In the genomic region with DNA sequence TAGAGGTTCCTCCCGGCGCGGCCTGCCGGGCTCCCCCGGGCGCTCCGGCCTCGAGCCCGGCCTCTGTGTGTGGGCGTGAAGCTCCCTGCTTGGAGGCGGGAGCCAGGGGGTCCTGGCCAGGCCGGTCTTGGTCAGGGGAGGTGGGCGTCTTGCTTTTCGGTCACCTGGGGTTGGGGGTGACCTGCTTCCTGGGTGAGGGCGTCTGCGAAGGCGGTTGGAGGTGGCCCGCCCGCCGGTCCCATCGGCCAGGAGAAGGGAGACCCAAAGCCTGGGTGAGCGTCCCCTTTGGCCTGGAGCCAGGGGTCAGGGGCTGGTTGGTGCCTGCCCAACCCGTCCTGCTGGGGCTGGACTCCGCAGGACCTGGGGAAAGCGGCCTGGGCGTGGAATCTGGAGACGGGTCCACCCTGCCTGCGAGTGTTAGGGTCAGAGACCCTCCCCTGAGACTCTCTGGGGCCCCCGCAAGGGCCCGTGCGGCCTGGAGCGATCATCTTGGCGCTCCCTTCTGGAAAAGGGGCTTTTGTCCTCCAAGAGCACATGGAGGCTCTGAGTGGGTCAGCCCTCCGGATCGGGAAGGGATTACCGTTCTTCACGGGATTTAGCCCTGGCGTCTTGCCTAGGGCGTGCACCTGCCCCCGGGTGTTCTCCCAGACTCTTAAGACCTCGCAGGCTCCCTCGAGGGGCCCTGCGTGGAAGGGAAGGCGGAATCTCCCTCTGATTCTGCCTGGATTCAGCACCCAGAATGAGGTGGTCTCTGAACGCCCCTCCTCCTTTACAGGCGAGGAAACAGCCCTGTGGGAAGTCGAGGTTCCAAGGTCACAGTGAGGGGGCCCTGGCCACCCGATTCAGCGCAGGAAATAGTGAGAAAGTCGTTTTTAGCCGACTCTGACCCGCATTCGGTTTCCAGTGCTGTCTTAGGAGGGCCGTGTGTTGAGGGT, we compare ENCODE assay signal across 8 cellular contexts. TPM values are rescaled to one million over a fixed set of nuclear protein-coding genes. Genes with fewer than 3 reads are reported as not detected.
DNase-seq lines count a peak whose midpoint lies in the region; ATAC-seq, FAIRE-seq and TF ChIP-seq lines count a peak whose summit lies in the region.

No MANE protein-coding gene starts in this region.

- no peaks in the 10 kb centered on the region for H3K36me3 Mint-ChIP-seq in T-cell
- H3K36me3 Mint-ChIP-seq in naive thymus-derived CD8-positive, alpha-beta T cell, result peaks cover 0 to under 1% (median 0%) of the 10 kb centered on the region in 3 donors

- DNase-seq in A549 (ENCODE audit: low read depth in 1 of 2, low spot score in 1 of 2) (peak in 1 of 2 experiments; percentile 47), GM12865 (ENCODE audit: low read depth) (peak; percentile 50), T-cell (peak in 1 of 34 experiments; percentile 20), NOMO-1 treated with DMSO at 0.1 percent for 48 hours (lab: John Stamatoyannopoulos, UW; ENCODE audit: unreplicated experiment) (no peak)
- DNase-seq in naive thymus-derived CD8-positive, alpha-beta T cell, result no peak
- DNase-seq in NK-92 treated with Interleukin-12 subunit alpha and Interleukin-12 subunit beta, amount 100 ng/mL, for 24 hours (lab: John Stamatoyannopoulos, UW), result no peak

- ATAC-seq in A549 (peak; percentile 5 to 29; a peak in 3 of 6 replicates), HG03354 (IDR thresholded peaks at IDR 0.05; ENCODE audit: poor library complexity, severe bottlenecking, unreplicated experiment) (peak; percentile 6), T-cell (replicated peaks in 1 of 4) (no peak)
- no peak for ATAC-seq in naive thymus-derived CD8-positive, alpha-beta T cell

- H3K36me3 ChIP-seq in esophagus (ENCODE audit: control insufficient read depth in 2 of 2, insufficient read depth in 2 of 2, low read length in 1 of 2), result peaks cover 0 to 7% of the 10 kb centered on the region in 2 donors

- H3K9me3 Mint-ChIP-seq in T-cell, result no peaks in the 10 kb centered on the region
- peaks cover 0 to 4% (median 0%) of the 10 kb centered on the region in 9 donors for H3K9me3 Mint-ChIP-seq in naive thymus-derived CD8-positive, alpha-beta T cell

- no peak for TF ChIP-seq RAD21 in A549 (conservative IDR thresholded peaks at IDR 0.05 in 1 of 2, IDR thresholded peaks at IDR 0.05 in 1 of 2)

- FAIRE-seq in A549 (lab: Jason Lieb, UNC), result no peak

- TF ChIP-seq CTCF in A549 (IDR thresholded peaks at IDR 0.05), result no peak
- no peak for TF ChIP-seq CTCF in GM12865 (IDR thresholded peaks at IDR 0.05; ENCODE audit: insufficient read depth, low read depth, low read length, missing control alignments)

- CTCF ChIA-PET in A549 (lab: Yijun Ruan, JAX) (no interaction called here), T-cell (lab: Charles Lee) (interaction anchor here in 1 of 2 donors (0.5 to 1.3 kb wide), 2 partner anchors 42 to 62 kb away, joined by 3 to 4 read pairs; no protein-coding TSS in a partner anchor)

- no peaks in the 10 kb centered on the region for H3K27me3 Mint-ChIP-seq in T-cell
- peaks cover 0 to 3% (median 0%) of the 10 kb centered on the region in 5 donors for H3K27me3 Mint-ChIP-seq in naive thymus-derived CD8-positive, alpha-beta T cell

- TF ChIP-seq POLR2A in A549 (IDR thresholded peaks at IDR 0.05; ENCODE audit: low read length), result no peak

- H3K4me1 Mint-ChIP-seq in T-cell, result peaks cover 35 to 53% (median 39%) of the 10 kb centered on the region in 3 donors
- peaks cover 14 to 54% (median 43%) of the 10 kb centered on the region in 4 donors for H3K4me1 Mint-ChIP-seq in naive thymus-derived CD8-positive, alpha-beta T cell

- POLR2A ChIA-PET in A549 (lab: Yijun Ruan, JAX), result interaction anchor here (1.0 to 2.2 kb wide), 4 partner anchors 9 to 42 kb away, joined by 3 to 16 read pairs (median 5); a partner anchor contains a TSS
- POLR2A ChIA-PET in T-cell (lab: Charles Lee), result interaction anchor here in 1 of 2 donors (0.7 kb wide), 1 partner anchor 57 kb away, joined by 3 read pairs; no protein-coding TSS in a partner anchor
- POLR2A ChIA-PET in naive thymus-derived CD8-positive, alpha-beta T cell (lab: Charles Lee), result interaction anchor here (0.7 to 2.1 kb wide), 4 partner anchors 11 to 59 kb away, joined by 3 to 17 read pairs (median 4); a partner anchor contains a TSS

- H3K4me1 ChIP-seq in A549, result peaks cover 29% of the 10 kb centered on the region
- peaks cover 19 to 31% of the 10 kb centered on the region in 2 donors for H3K4me1 ChIP-seq in esophagus (ENCODE audit: control insufficient read depth in 2 of 2, insufficient read depth in 2 of 2, low read length in 1 of 2)

- 6% methylated on average over 11 of the region's 54 CpGs for WGBS in A549 (ENCODE audit: missing lambda C conversion rate)
- 1% methylated on average over 54 of the region's 54 CpGs for WGBS in esophagus, 2 donors

- H3K4me2 ChIP-seq in A549, result peak overlapping the region; percentile 83

- no peak overlapping the region for H3K27ac Mint-ChIP-seq in T-cell
- H3K27ac Mint-ChIP-seq in naive thymus-derived CD8-positive, alpha-beta T cell, result peak overlapping the region; percentile 5 to 97 (median 70)

- no peak for TF ChIP-seq EP300 in A549 (IDR thresholded peaks at IDR 0.05)

- H3K27me3 ChIP-seq in esophagus (ENCODE audit: control insufficient read depth in 1 of 2, insufficient read depth in 2 of 2, low read length in 2 of 2), result no peaks in the 10 kb centered on the region

- peak overlapping the region; percentile 97 to 100 for H3K27ac ChIP-seq in A549
- peak overlapping the region; percentile 90 to 92 for H3K27ac ChIP-seq in esophagus (ENCODE audit: low read depth in 2 of 2, low read length in 1 of 2)

- H3K9me3 ChIP-seq in A549, result no peaks in the 10 kb centered on the region
- H3K9me3 ChIP-seq in esophagus (ENCODE audit: control insufficient read depth in 2 of 2, insufficient read depth in 1 of 2, low read depth in 1 of 2, low read length in 1 of 2), result no peaks in the 10 kb centered on the region

- H3K4me3 Mint-ChIP-seq in T-cell, result peak overlapping the region; percentile 79 to 99 (median 80)
- peak overlapping the region; percentile 79 to 94 (median 86) for H3K4me3 Mint-ChIP-seq in naive thymus-derived CD8-positive, alpha-beta T cell

- peak overlapping the region; percentile 96 for H3K4me3 ChIP-seq in A549
- H3K4me3 ChIP-seq in GM12865 (ENCODE audit: low read depth, low read length), result peak overlapping the region; percentile 81
- peak overlapping the region; percentile 80 to 95 for H3K4me3 ChIP-seq in esophagus (ENCODE audit: low read depth in 1 of 2, low read length in 2 of 2)

TF ChIP-seq in A549, 52 proteins besides CTCF, POLR2A, EP300 and RAD21 (continues in another document):
- no peak for TF ChIP-seq KDM1A (IDR thresholded peaks at IDR 0.05; ENCODE audit: low read depth)
- TF ChIP-seq PHF8 (IDR thresholded peaks at IDR 0.05; ENCODE audit: borderline replicate concordance, low read depth), result peak; percentile 9
- no peak for TF ChIP-seq SREBF2 (IDR thresholded peaks at IDR 0.05)
- TF ChIP-seq POLR2AphosphoS2 (conservative IDR thresholded peaks at IDR 0.05; ENCODE audit: low read length), result no peak
- TF ChIP-seq CHD2 (IDR thresholded peaks at IDR 0.05; ENCODE audit: low read length, partially characterized antibody), result peak; percentile 62

RNA-seq across cellular contexts. Expression of a gene that starts 0.8 kb away (rescaled TPM):
- 237 and 285 TPM in 2 replicates for polyA plus RNA-seq in A549 (2011; rRNA removed)
- 453 and 544 TPM in 2 replicates for polyA plus RNA-seq in A549 (2012; cell fraction: cytosol; rRNA removed)
- 893 and 1,029 TPM in 2 replicates for polyA plus RNA-seq in A549 (2012; cell fraction: nucleus; rRNA removed)
- 528 to 583 TPM (median 579 TPM) in 3 replicates for polyA plus RNA-seq in A549 (2017; fragmentation: RNase III; extraction: RNeasy Plus Mini Kit Qiagen cat#74134 plus additional on column Dnase treatment)
- 251 and 294 TPM in 2 replicates for polyA minus RNA-seq in A549 (2011; rRNA and poly(A)+ RNA removed)
- 100 to 1,000 TPM in 4 of 5 donors, 10 to 100 TPM in 1; 89.3 to 165 (median 152) TPM for total RNA-seq in T-cell
- polyA plus RNA-seq in esophagus, result 100 to 1,000 TPM; 189 to 210 TPM
- 100 to 1,000 TPM; 106 to 107 TPM for total RNA-seq in naive thymus-derived CD8-positive, alpha-beta T cell
- polyA plus RNA-seq in naive thymus-derived CD8-positive, alpha-beta T cell, result 100 to 1,000 TPM; 282 to 313 (median 309) TPM

RNA-seq across cellular contexts. Expression of a gene that starts 16.5 kb away (rescaled TPM):
- 2.7 and 7.1 TPM in 2 replicates for polyA plus RNA-seq in A549 (2011; rRNA removed)
- polyA plus RNA-seq in A549 (2012; cell fraction: cytosol; rRNA removed), result 11.4 and 16.3 TPM in 2 replicates
- 13.9 and 20.2 TPM in 2 replicates for polyA plus RNA-seq in A549 (2012; cell fraction: nucleus; rRNA removed)
- polyA plus RNA-seq in A549 (2017; fragmentation: RNase III; extraction: RNeasy Plus Mini Kit Qiagen cat#74134 plus additional on column Dnase treatment), result 23.2 to 24.8 TPM (median 24.7 TPM) in 3 replicates
- 15.7 and 22.3 TPM in 2 replicates for polyA minus RNA-seq in A549 (2011; rRNA and poly(A)+ RNA removed)
- 1 to 10 TPM in 4 of 5 donors, under 1 TPM in 1; 0.93 to 4.4 (median 3.6) TPM for total RNA-seq in T-cell
- polyA plus RNA-seq in esophagus, result 1 to 10 TPM in 1 of 2 donors, under 1 TPM in 1; 0.65 to 1.4 TPM
- total RNA-seq in naive thymus-derived CD8-positive, alpha-beta T cell, result under 1 TPM; 0.49 to 0.68 TPM
- under 1 TPM in 2 of 3 donors, not detected in 1; 0.03 to 0.06 TPM for polyA plus RNA-seq in naive thymus-derived CD8-positive, alpha-beta T cell

RNA-seq across cellular contexts. Expression of a gene that starts 29.3 kb away (rescaled TPM):
- polyA plus RNA-seq in A549 (2011; rRNA removed) (not detected in 2 replicates), A549 (2017; fragmentation: RNase III; extraction: RNeasy Plus Mini Kit Qiagen cat#74134 plus additional on column Dnase treatment) (0.11 TPM in 1 of 3 replicates, not detected in the others), esophagus (1 to 10 TPM in 1 of 2 donors, under 1 TPM in 1; 0.86 to 1.1 TPM)
- 0.11 and 0.14 TPM in 2 replicates for polyA plus RNA-seq in A549 (2012; cell fraction: cytosol; rRNA removed)
- polyA plus RNA-seq in A549 (2012; cell fraction: nucleus; rRNA removed), result 0.39 and 0.64 TPM in 2 replicates
- not detected in 2 replicates for polyA minus RNA-seq in A549 (2011; rRNA and poly(A)+ RNA removed)
- 10 to 100 TPM; 66.2 to 91.0 (median 78.6) TPM for total RNA-seq in T-cell
- total RNA-seq in naive thymus-derived CD8-positive, alpha-beta T cell, result 10 to 100 TPM; 46.9 to 55.9 TPM
- 100 to 1,000 TPM; 228 to 450 (median 333) TPM for polyA plus RNA-seq in naive thymus-derived CD8-positive, alpha-beta T cell

RNA-seq across cellular contexts. Expression of a gene that starts 41.6 kb away (rescaled TPM):
- 36.9 and 37.4 TPM in 2 replicates for polyA plus RNA-seq in A549 (2011; rRNA removed)
- polyA plus RNA-seq in A549 (2012; cell fraction: cytosol; rRNA removed), result 82.8 and 83.4 TPM in 2 replicates
- 84.9 and 93.6 TPM in 2 replicates for polyA plus RNA-seq in A549 (2012; cell fraction: nucleus; rRNA removed)
- polyA plus RNA-seq in A549 (2017; fragmentation: RNase III; extraction: RNeasy Plus Mini Kit Qiagen cat#74134 plus additional on column Dnase treatment), result 56.3 to 62.6 TPM (median 57.6 TPM) in 3 replicates
- polyA minus RNA-seq in A549 (2011; rRNA and poly(A)+ RNA removed), result 29.1 and 29.2 TPM in 2 replicates
- 10 to 100 TPM; 35.4 to 52.6 (median 51.3) TPM for total RNA-seq in T-cell
- polyA plus RNA-seq in esophagus, result 10 to 100 TPM; 45.2 to 68.7 TPM
- total RNA-seq in naive thymus-derived CD8-positive, alpha-beta T cell, result 10 to 100 TPM; 41.7 to 46.7 TPM
- 10 to 100 TPM; 20.6 to 43.5 (median 27.9) TPM for polyA plus RNA-seq in naive thymus-derived CD8-positive, alpha-beta T cell

Comparison
In these comparisons a context has a peak if more than half of its experiments do, and no peak if none do; other contexts are left out.
1. ATAC-seq: peak in A549 (2 of 2) and HG03354 (single experiment); none in T-cell (0 of 4) and naive thymus-derived CD8-positive, alpha-beta T cell (0 of 2).
2. H3K27ac Mint-ChIP-seq: peak in naive thymus-derived CD8-positive, alpha-beta T cell (10 of 10); none in T-cell (0 of 2).
3. RNA of a gene that starts 29.3 kb away (polyA plus RNA-seq): 228 to 450 TPM in naive thymus-derived CD8-positive, alpha-beta T cell; 0.86 to 1.1 TPM in esophagus and 0.11 to 0.64 TPM in A549; every median in the first group is over 100 times any median in the second.
4. Peak in every context shown above with its lines, with median percentiles within 50 percentile points of each other: H3K4me3 ChIP-seq.